In genomic region chr12:3724096-3724805, GRCh38 we compare ENCODE assay signal across 21 cellular contexts.
"Had no signal": no experiment of that assay in that cellular context is flagged by ENCODE, and none has a peak within 500 bp of the region (broad histone marks: within the 10 kb centered on the region; RNA-seq: fewer than 3 reads in every experiment).

No MANE protein-coding gene starts in this region.

- ATAC-seq: activated CD4-positive, alpha-beta T cell treated with anti-CD3 and anti-CD28 coated beads for 36 hours; body of pancreas; natural killer cell treated with Interleukin-12 subunit alpha and Interleukin-12 subunit beta and Interleukin-15 and Interleukin-18, amount 100 ng/mL, for 72 hours had no signal

- H3K4me1 ChIP-seq: body of pancreas, vagina had no signal

- DNase-seq: activated CD4-positive, alpha-beta T cell treated with anti-CD3 and anti-CD28 coated beads for 36 hours; activated CD4-positive, alpha-beta T cell treated with anti-CD3 and anti-CD28 coated beads, Interleukin-2, amount 50 U/mL, for 48 hours; activated naive CD4-positive, alpha-beta T cell treated with Interleukin-2 at 50 U/mL for 16 hours; activated naive CD8-positive, alpha-beta T cell treated with anti-CD3 and anti-CD28 coated beads, Interleukin-2, amount 10 ng/mL, durations not matched to agents 7 days and 5 days; activated T-cell treated with anti-CD3 and anti-CD28 coated beads, Interleukin-2, amount 50 U/mL, for 24 hours; body of pancreas; endodermal cell; foreskin melanocyte; glutamatergic neuron; mesendoderm; posterior cingulate gyrus; stimulated activated CD4-positive, alpha-beta T cell treated with anti-CD3 and anti-CD28 coated beads, Interleukin-2, amount 100 ng/mL, for 24 hours; stimulated activated naive CD4-positive, alpha-beta T cell treated with Interleukin-2 at 50 U/mL for 16 hours; substantia nigra; T-helper 2 cell had no signal

- H3K9me3 ChIP-seq: body of pancreas, right atrium auricular region, tibial nerve, vagina had no signal

- H3K27me3 ChIP-seq: body of pancreas, right atrium auricular region, tibial nerve, vagina had no signal

- H3K4me3 ChIP-seq: body of pancreas, right atrium auricular region, tibial nerve, vagina had no signal

- H3K27ac ChIP-seq: body of pancreas, epithelial cell of prostate, tibial nerve, vagina, VCaP had no signal

- H3K36me3 ChIP-seq: right atrium auricular region, tibial nerve, vagina had no signal
